Comparison of ENCODE assay signal across 7 cellular contexts in the genomic region with DNA sequence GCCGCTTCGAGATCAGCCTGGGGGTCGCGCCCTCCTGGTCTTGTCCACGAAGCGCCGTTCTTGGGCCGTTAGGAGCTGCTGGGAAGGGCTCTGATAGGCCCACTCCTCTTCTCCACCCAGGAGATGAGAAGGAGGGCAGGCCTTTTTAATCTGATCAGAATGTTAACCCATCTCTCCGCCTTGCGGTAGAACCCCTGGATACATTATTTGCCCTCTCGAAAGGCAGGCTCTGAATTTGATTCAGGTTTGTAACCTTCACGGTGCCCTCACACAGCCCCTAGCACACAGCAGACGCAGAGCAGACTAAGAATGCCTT. TPM values are rescaled to one million over a fixed set of nuclear protein-coding genes. Genes with fewer than 3 reads are reported as not detected.
DNase-seq lines count a peak whose midpoint lies in the region.

Gene CCDC83 (plus strand): TSS at position 43 of the 316 bp plus-strand sequence. CDS start 9,741 bp downstream, outside the sequence.

- H3K9me3 ChIP-seq in adipocyte (ENCODE audit: control insufficient read depth, low read length) (no peaks in the 10 kb centered on the region), stomach smooth muscle (ENCODE audit: control insufficient read depth in 2 of 2, low read length in 2 of 2) (no peaks in the 10 kb centered on the region)

- DNase-seq in Jurkat, Clone E6-1 (ENCODE audit: low read depth, low spot score), result no peak
- DNase-seq in adipocyte (ENCODE audit: low read depth) (no peak), iPS-NIHi7 (ENCODE audit: extremely low spot score) (peak; percentile 40), dermis blood vessel endothelial cell (no peak), SKM-1 (lab: John Stamatoyannopoulos, UW; ENCODE audit: unreplicated experiment) (no peak)
- no peak for DNase-seq in activated effector memory CD4-positive, alpha-beta T cell treated with anti-CD3 and anti-CD28 coated beads, Interleukin-2, amount 50 U/mL, for 16 hours

- H3K4me3 ChIP-seq in Jurkat, Clone E6-1 (ENCODE audit: low read length), result peak within 1 kb of the TSS; percentile 41
- H3K4me3 ChIP-seq in adipocyte (ENCODE audit: low read length), result peak within 1 kb of the TSS; percentile 98
- peak within 1 kb of the TSS; percentile 91 to 94 for H3K4me3 ChIP-seq in stomach smooth muscle (ENCODE audit: low read length in 2 of 2)

- peak within 1 kb of the TSS; percentile 70 for H3K27ac ChIP-seq in stomach smooth muscle (ENCODE audit: low read length)

- H3K9ac ChIP-seq in adipocyte (ENCODE audit: low read length) (peak within 1 kb of the TSS; percentile 96), stomach smooth muscle (ENCODE audit: low read length in 2 of 2) (peak within 1 kb of the TSS; percentile 88 to 94)

- no peaks in the 10 kb centered on the region for H3K36me3 ChIP-seq in adipocyte (ENCODE audit: control insufficient read depth, insufficient read depth, low read length, severe bottlenecking)
- no peaks in the 10 kb centered on the region for H3K36me3 ChIP-seq in stomach smooth muscle (ENCODE audit: control insufficient read depth in 2 of 2, insufficient read depth in 2 of 2, low read length in 2 of 2)

- H3K4me1 ChIP-seq in adipocyte (ENCODE audit: control insufficient read depth, insufficient read depth, low read length) (peaks cover 8% of the 10 kb centered on the region), stomach smooth muscle (ENCODE audit: control insufficient read depth, insufficient read depth, low read length) (peaks cover 9% of the 10 kb centered on the region)

- H3K27me3 ChIP-seq in adipocyte (replicated peaks; ENCODE audit: control insufficient read depth, insufficient read depth, low read length) (no peaks in the 10 kb centered on the region), stomach smooth muscle (ENCODE audit: control insufficient read depth in 1 of 2, insufficient read depth in 2 of 2, low read length in 2 of 2) (no peaks in the 10 kb centered on the region)

RNA-seq across cellular contexts. Expression of gene CCDC83, which starts in this region (rescaled TPM):
- polyA plus RNA-seq in Jurkat, Clone E6-1 (2012; ENCODE audit: insufficient read depth, insufficient read length), result not detected
- not detected in 2 replicates for total RNA-seq in dermis blood vessel endothelial cell

Comparison
In these comparisons a context has a peak if more than half of its experiments do, and no peak if none do; other contexts are left out.
1. H3K4me3 ChIP-seq: peak in every context shown above with its lines; median percentile 98 in adipocyte; 92 in stomach smooth muscle; 41 in Jurkat, Clone E6-1.